In genomic region chr13:110811751-110812110, GRCh38 we compare ENCODE assay signal across 20 cellular contexts.
DNase-seq lines count a peak whose midpoint lies in the region; ATAC-seq, FAIRE-seq and TF ChIP-seq lines count a peak whose summit lies in the region.
"Had no signal": no experiment of that assay in that cellular context is flagged by ENCODE, and none has a peak within 500 bp of the region (broad histone marks: within the 10 kb centered on the region; RNA-seq: fewer than 3 reads in every experiment).

No MANE protein-coding gene starts in this region.

- TF ChIP-seq POLR2A in heart left ventricle (IDR thresholded peaks at IDR 0.05): no peak
- TF ChIP-seq POLR2A in GM12892 (IDR thresholded peaks at IDR 0.05; ENCODE audit: low read depth, low read length): no peak

- no peak overlapping the region for H3K14ac ChIP-seq in mesenchymal stem cell (ENCODE audit: low read length in 2 of 2)

- H4K91ac ChIP-seq in mesenchymal stem cell (ENCODE audit: low read length): no peak overlapping the region

- H3K27ac ChIP-seq in heart left ventricle (no peak overlapping the region), mesenchymal stem cell (ENCODE audit: low read length, poor library complexity, severe bottlenecking) (no peak overlapping the region), stomach smooth muscle (ENCODE audit: low read length) (peak overlapping the region; percentile 69)
- H3K27ac ChIP-seq: pancreas had no signal

- H3K23ac ChIP-seq in mesenchymal stem cell (ENCODE audit: low read length in 2 of 2): no peak overlapping the region

- FAIRE-seq in GM12892 (lab: Jason Lieb, UNC): no peak
- FAIRE-seq: pancreas had no signal

- no peak overlapping the region for H2AK5ac ChIP-seq in mesenchymal stem cell (ENCODE audit: low read length, severe bottlenecking)

- H3K36me3 Mint-ChIP-seq in activated naive CD8-positive, alpha-beta T cell treated with anti-CD3 and anti-CD28 coated beads, Interleukin-2, amount 10 ng/mL, durations not matched to agents 7 days and 5 days: no peaks in the 10 kb centered on the region

- no peak overlapping the region for H2BK5ac ChIP-seq in mesenchymal stem cell (ENCODE audit: low read depth, low read length, poor library complexity, severe bottlenecking)

- H3K4ac ChIP-seq in mesenchymal stem cell (ENCODE audit: low read depth in 1 of 2, low read length in 2 of 2): no peak overlapping the region

- peaks cover 52% of the 10 kb centered on the region for H3K27me3 Mint-ChIP-seq in activated naive CD8-positive, alpha-beta T cell treated with anti-CD3 and anti-CD28 coated beads, Interleukin-2, amount 10 ng/mL, durations not matched to agents 7 days and 5 days

- H3K9me3 ChIP-seq in heart left ventricle: no peaks in the 10 kb centered on the region
- H3K9me3 ChIP-seq in mesenchymal stem cell (ENCODE audit: control insufficient read depth, low read length): no peaks in the 10 kb centered on the region
- H3K9me3 ChIP-seq in stomach smooth muscle (ENCODE audit: control insufficient read depth in 2 of 2, low read length in 2 of 2): no peaks in the 10 kb centered on the region
- H3K9me3 ChIP-seq: pancreas had no signal

- H3K4me3 ChIP-seq in heart left ventricle (peak overlapping the region in 7 of 12 donors; percentile 7 to 53 (median 38)), mesenchymal stem cell (ENCODE audit: insufficient read depth in 1 of 2, low read depth in 1 of 2, low read length in 2 of 2) (peak overlapping the region in 1 of 2 experiments; percentile 69), stomach smooth muscle (ENCODE audit: low read length in 2 of 2) (no peak overlapping the region)
- H3K4me3 ChIP-seq: pancreas had no signal

- no peak for ATAC-seq in heart left ventricle
- no peak for ATAC-seq in activated naive CD8-positive, alpha-beta T cell treated with anti-CD3 and anti-CD28 coated beads, Interleukin-2, amount 10 ng/mL, durations not matched to agents 7 days and 5 days (ENCODE audit: low read depth)
- ATAC-seq in GM18870 (IDR thresholded peaks at IDR 0.05; ENCODE audit: unreplicated experiment): no peak
- ATAC-seq: SK-N-SH treated with all-trans-retinoic acid at 6 μM for 48 hours had no signal

- H3K4me1 Mint-ChIP-seq in activated naive CD8-positive, alpha-beta T cell treated with anti-CD3 and anti-CD28 coated beads, Interleukin-2, amount 10 ng/mL, durations not matched to agents 7 days and 5 days: peaks cover 5% of the 10 kb centered on the region

- H3K9me3 Mint-ChIP-seq in activated naive CD8-positive, alpha-beta T cell treated with anti-CD3 and anti-CD28 coated beads, Interleukin-2, amount 10 ng/mL, durations not matched to agents 7 days and 5 days: no peaks in the 10 kb centered on the region
- H3K9me3 Mint-ChIP-seq: activated T-helper 1 cell treated with anti-CD3 and anti-CD28 coated beads, Interleukin-12 subunit alpha, Interleukin-12 subunit beta, Interleukin-2, Interleukin-4 antibody, amounts not matched to agents 30 ng/mL and 10 ng/mL and 1 ng/mL, durations not matched to agents 14 hours and 24 hours and 36 hours; stimulated activated naive CD8-positive, alpha-beta T cell treated with anti-CD3 and anti-CD28 coated beads, Interleukin-15, Interleukin-2, amounts not matched to agents 100 ng/mL and 50 ng/mL, for 24 hours had no signal

- H2AFZ ChIP-seq in mesenchymal stem cell (ENCODE audit: low read depth, low read length): no peak overlapping the region

- intact Hi-C loops in heart left ventricle (cut with DNase I) (loop anchor here in 4 of 10 donors (10.0 kb wide), 4 partner anchors 97 to 357 kb away; partner anchors contain the start of genes CARS2 (in 1 of the 4) and ING1 (in 1 of the 4)), cardiac septum (cut with DNase I) (no loop called here)

- H3K27me3 ChIP-seq in heart left ventricle (peaks cover 5 to 57% (median 39%) of the 10 kb centered on the region in 9 donors), mesenchymal stem cell (ENCODE audit: control insufficient read depth in 1 of 2, insufficient read depth in 1 of 2, low read length in 2 of 2) (peaks cover 3 to 22% of the 10 kb centered on the region in 2 experiments), stomach smooth muscle (ENCODE audit: control insufficient read depth in 1 of 2, insufficient read depth in 2 of 2, low read length in 2 of 2) (peaks cover 7 to 8% of the 10 kb centered on the region in 2 donors)

- no peak overlapping the region for H3K4me2 ChIP-seq in mesenchymal stem cell (ENCODE audit: low read length, poor library complexity, severe bottlenecking)

- 57 to 84% (median 66%) methylated on average over 8 of the region's 8 CpGs for WGBS in heart left ventricle, 4 donors
- WGBS in mesenchymal stem cell: 91% methylated on average over 7 of the region's 8 CpGs

- H3K4me1 ChIP-seq in heart left ventricle (peaks cover 0 to 14% (median 7%) of the 10 kb centered on the region in 12 donors), mesenchymal stem cell (ENCODE audit: control insufficient read depth, insufficient read depth, low read depth, low read length) (peaks cover 2% of the 10 kb centered on the region), stomach smooth muscle (ENCODE audit: control insufficient read depth, insufficient read depth, low read length) (peaks cover 12% of the 10 kb centered on the region)

- H3K27ac Mint-ChIP-seq in activated naive CD8-positive, alpha-beta T cell treated with anti-CD3 and anti-CD28 coated beads, Interleukin-2, amount 10 ng/mL, durations not matched to agents 7 days and 5 days: no peak overlapping the region
- H3K27ac Mint-ChIP-seq: activated T-helper 1 cell treated with anti-CD3 and anti-CD28 coated beads, Interleukin-12 subunit alpha, Interleukin-12 subunit beta, Interleukin-2, Interleukin-4 antibody, amounts not matched to agents 30 ng/mL and 10 ng/mL and 1 ng/mL, durations not matched to agents 14 hours and 24 hours and 36 hours; stimulated activated naive CD8-positive, alpha-beta T cell treated with anti-CD3 and anti-CD28 coated beads, Interleukin-15, Interleukin-2, amounts not matched to agents 100 ng/mL and 50 ng/mL, for 24 hours had no signal

- no peak overlapping the region for H2BK120ac ChIP-seq in mesenchymal stem cell (ENCODE audit: low read depth, low read length)

- no peak overlapping the region for H2BK12ac ChIP-seq in mesenchymal stem cell (ENCODE audit: low read length in 2 of 2)

- POLR2A ChIA-PET in activated naive CD8-positive, alpha-beta T cell treated with anti-CD3 and anti-CD28 coated beads, Interleukin-2, amount 10 ng/mL, durations not matched to agents 7 days and 5 days (lab: Charles Lee): no interaction called here

- H3K9ac ChIP-seq in mesenchymal stem cell (ENCODE audit: low read length): peak overlapping the region; percentile 57
- peak overlapping the region in 1 of 2 donors; percentile 52 for H3K9ac ChIP-seq in stomach smooth muscle (ENCODE audit: low read length in 2 of 2)

- peak overlapping the region; percentile 76 for H3K4me3 Mint-ChIP-seq in activated naive CD8-positive, alpha-beta T cell treated with anti-CD3 and anti-CD28 coated beads, Interleukin-2, amount 10 ng/mL, durations not matched to agents 7 days and 5 days
- H3K4me3 Mint-ChIP-seq: activated T-helper 1 cell treated with anti-CD3 and anti-CD28 coated beads, Interleukin-12 subunit alpha, Interleukin-12 subunit beta, Interleukin-2, Interleukin-4 antibody, amounts not matched to agents 30 ng/mL and 10 ng/mL and 1 ng/mL, durations not matched to agents 14 hours and 24 hours and 36 hours had no signal

- no peak overlapping the region for H2BK15ac ChIP-seq in mesenchymal stem cell (ENCODE audit: low read depth, poor library complexity, severe bottlenecking)

- no peak for TF ChIP-seq CTCF in heart left ventricle (IDR thresholded peaks at IDR 0.05)

- no peaks in the 10 kb centered on the region for H3K79me1 ChIP-seq in mesenchymal stem cell (replicated peaks; ENCODE audit: low read length, poor library complexity, severe bottlenecking)

- DNase-seq in heart left ventricle: no peak
- no peak for DNase-seq in cardiac septum (ENCODE audit: low spot score)
- no peak for DNase-seq in activated naive CD8-positive, alpha-beta T cell treated with anti-CD3 and anti-CD28 coated beads, Interleukin-2, amount 10 ng/mL, durations not matched to agents 7 days and 5 days
- no peak for DNase-seq in mesenchymal stem cell
- no peak for DNase-seq in GM12892 (ENCODE audit: insufficient read length)
- DNase-seq in ureter (ENCODE audit: low spot score): no peak
- DNase-seq: activated CD4-positive, alpha-beta T cell treated with anti-CD3 and anti-CD28 coated beads, Interleukin-2, amount 50 U/mL, for 4 hours; aorta; erythroblast; KBM-7; NCI-H1048; NCI-H2107; NCI-H748 treated with DMSO at 0.1 percent for 48 hours; pancreas; stimulated activated CD4-positive, alpha-beta T cell treated with anti-CD3 and anti-CD28 coated beads, Interleukin-12 subunit alpha, Interleukin-12 subunit beta, amount 100 ng/mL, for 4 hours had no signal

- H3K18ac ChIP-seq in mesenchymal stem cell (ENCODE audit: low read depth in 1 of 2, low read length in 2 of 2): no peak overlapping the region

- H4K8ac ChIP-seq in mesenchymal stem cell (ENCODE audit: low read length): no peak overlapping the region

- H3K36me3 ChIP-seq in heart left ventricle (no peaks in the 10 kb centered on the region), mesenchymal stem cell (ENCODE audit: control insufficient read depth in 1 of 2, insufficient read depth in 2 of 2, low read depth in 1 of 2, low read length in 2 of 2) (no peaks in the 10 kb centered on the region), stomach smooth muscle (ENCODE audit: control insufficient read depth in 2 of 2, insufficient read depth in 2 of 2, low read length in 2 of 2) (no peaks in the 10 kb centered on the region)
- H3K36me3 ChIP-seq: pancreas had no signal

Comparison
In these comparisons a context has a peak if more than half of its experiments do, and no peak if none do; other contexts are left out.
1. H3K4me3 ChIP-seq: peak in heart left ventricle (7 of 12); none in stomach smooth muscle (0 of 2).